Comparison of ENCODE assay signal across 15 cellular contexts in the genomic region with DNA sequence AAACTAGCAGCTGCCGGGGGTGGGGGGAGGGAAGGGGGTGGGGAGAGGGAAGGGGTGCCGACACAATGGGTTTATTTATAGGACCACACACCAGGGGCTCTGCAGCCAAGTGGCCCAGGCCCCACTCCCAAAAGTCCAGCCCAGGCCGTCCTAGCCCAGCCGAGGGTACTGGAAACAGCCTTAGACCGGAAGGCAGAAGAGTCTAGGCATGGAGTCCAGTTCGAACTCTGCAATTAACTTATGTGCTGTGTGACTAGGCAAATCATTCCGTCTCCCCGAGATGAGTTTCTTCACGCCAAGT. TPM values are rescaled to one million over a fixed set of nuclear protein-coding genes. Genes with fewer than 3 reads are reported as not detected.
DNase-seq lines count a peak whose midpoint lies in the region; ATAC-seq and TF ChIP-seq lines count a peak whose summit lies in the region.
"Had no signal": no experiment of that assay in that cellular context is flagged by ENCODE, and none has a peak within 500 bp of the region (broad histone marks: within the 10 kb centered on the region; RNA-seq: fewer than 3 reads in every experiment).

No MANE protein-coding gene starts in this region.

- H3K27ac Mint-ChIP-seq in chondrocyte (ENCODE audit: unreplicated experiment) = peak overlapping the region; percentile 90
- H3K27ac Mint-ChIP-seq: activated naive CD4-positive, alpha-beta T cell treated with anti-CD3 and anti-CD28 coated beads for 36 hours had no signal

- peaks cover 29% of the 10 kb centered on the region for H3K4me1 ChIP-seq in iPS-18a (ENCODE audit: control insufficient read depth, low read depth, low read length)
- H3K4me1 ChIP-seq: A549, Caco-2 had no signal

- peaks cover 5% of the 10 kb centered on the region for H3K36me3 Mint-ChIP-seq in chondrocyte (ENCODE audit: low read depth)

- H3K27ac ChIP-seq in AG04450 (ENCODE audit: low read depth, low read length) (peak overlapping the region; percentile 21), iPS-18a (ENCODE audit: low read length) (peak overlapping the region; percentile 51)
- H3K27ac ChIP-seq: A549 had no signal

- no peaks in the 10 kb centered on the region for H3K27me3 ChIP-seq in AG04450 (ENCODE audit: control insufficient read depth, insufficient read depth, low read length)
- H3K27me3 ChIP-seq in iPS-18a (ENCODE audit: control insufficient read depth, insufficient read depth, low read length) = no peaks in the 10 kb centered on the region

- ATAC-seq in GM21786 (IDR thresholded peaks at IDR 0.05; ENCODE audit: unreplicated experiment) = no peak
- ATAC-seq: A549; stimulated activated naive CD8-positive, alpha-beta T cell treated with anti-CD3 and anti-CD28 coated beads, Interleukin-15, Interleukin-2, amounts not matched to agents 100 U/mL and 50 U/mL, for 24 hours had no signal

- CTCF ChIA-PET in AG04450 (lab: Charles Lee) = interaction anchor here (0.8 to 1.0 kb wide), 2 partner anchors 48 to 69 kb away, joined by 4 to 7 read pairs; partner anchors contain the start of gene TMBIM6
- CTCF ChIA-PET in GM10248 (lab: Yijun Ruan, JAX) = interaction anchor here (1.3 to 2.5 kb wide), 8 partner anchors 14 to 301 kb away, joined by 3 to 9 read pairs (median 6); partner anchors contain the start of genes COX14, NCKAP5L and TMBIM6

- H3K36me3 ChIP-seq in iPS-18a (ENCODE audit: control insufficient read depth, low read depth, low read length) = peaks cover 3% of the 10 kb centered on the region

- H3K4me1 Mint-ChIP-seq in chondrocyte (ENCODE audit: low read depth) = peaks cover 51% of the 10 kb centered on the region

- TF ChIP-seq CTCF in AG04450 (IDR thresholded peaks at IDR 0.05; ENCODE audit: low read depth, low read length) (no peak), chondrocyte (IDR thresholded peaks at IDR 0.05) (no peak), GM10248 (IDR thresholded peaks at IDR 0.05; ENCODE audit: control extremely low read depth, extremely low read depth, low read depth, missing control alignments) (no peak)

- POLR2A ChIA-PET in AG04450 (lab: Yijun Ruan, JAX) = interaction anchor here (1.1 to 2.0 kb wide), 2 partner anchors 11 to 18 kb away, joined by 5 to 8 read pairs; partner anchors contain the start of gene NCKAP5L
- POLR2A ChIA-PET in GM10248 (lab: Yijun Ruan, JAX) = interaction anchor here (1.4 kb wide), 1 partner anchor 18 kb away, joined by 8 read pairs; the partner anchor contains the start of gene NCKAP5L

- no peak overlapping the region for H3K4me3 ChIP-seq in AG04450 (ENCODE audit: low read depth, low read length)
- peak overlapping the region; percentile 4 for H3K4me3 ChIP-seq in iPS-18a (ENCODE audit: low read length)
- H3K4me3 ChIP-seq: A549 had no signal

- DNase-seq in AG04450 (ENCODE audit: low read depth, low spot score) = no peak
- peak; percentile 46 for DNase-seq in chondrocyte (ENCODE audit: low spot score)
- peak; percentile 52 for DNase-seq in putamen (ENCODE audit: low spot score)
- no peak for DNase-seq in NCI-H82 treated with DMSO at 0.1 percent for 48 hours (lab: John Stamatoyannopoulos, UW; ENCODE audit: unreplicated experiment)
- DNase-seq in GM10248 (ENCODE audit: extremely low spot score) = no peak
- no peak for DNase-seq in NK-92 treated with Interleukin-12 subunit alpha and Interleukin-12 subunit beta, amount 100 ng/mL, for 24 hours (lab: John Stamatoyannopoulos, UW)
- DNase-seq: activated naive CD4-positive, alpha-beta T cell treated with anti-CD3 and anti-CD28 coated beads for 36 hours; Caco-2; central memory CD4-positive, alpha-beta T cell; MM.1S; NCI-H2171; stimulated activated naive CD8-positive, alpha-beta T cell treated with anti-CD3 and anti-CD28 coated beads, Interleukin-15, Interleukin-2, amounts not matched to agents 100 U/mL and 50 U/mL, for 24 hours had no signal

- H3K9me3 ChIP-seq in AG04450 (ENCODE audit: control insufficient read depth, insufficient read depth, low read length) (no peaks in the 10 kb centered on the region; the same call in 1 of the 2 replicates), iPS-18a (ENCODE audit: control insufficient read depth, low read depth, low read length) (no peaks in the 10 kb centered on the region)
- H3K9me3 ChIP-seq: A549, Caco-2 had no signal

- no peak overlapping the region for H3K9ac ChIP-seq in iPS-18a (ENCODE audit: low read length)

- no peak overlapping the region for H3K4me3 Mint-ChIP-seq in chondrocyte (ENCODE audit: unreplicated experiment)
- H3K4me3 Mint-ChIP-seq: activated naive CD4-positive, alpha-beta T cell treated with anti-CD3 and anti-CD28 coated beads for 36 hours had no signal

- no peaks in the 10 kb centered on the region for H3K9me3 Mint-ChIP-seq in chondrocyte (ENCODE audit: low read depth)
- H3K9me3 Mint-ChIP-seq: activated naive CD4-positive, alpha-beta T cell treated with anti-CD3 and anti-CD28 coated beads for 36 hours had no signal

- H3K27me3 Mint-ChIP-seq in chondrocyte (ENCODE audit: low read depth) = no peaks in the 10 kb centered on the region

RNA-seq across cellular contexts. Expression of gene NCKAP5L, which starts 18.1 kb away (rescaled TPM):
- polyA plus RNA-seq in AG04450 (2011; rRNA removed) = 5.6 and 7.3 TPM in 2 replicates
- polyA minus RNA-seq in AG04450 (2011; rRNA and poly(A)+ RNA removed) = 15.9 and 16.0 TPM in 2 replicates
- total RNA-seq in chondrocyte = 36.3 to 47.6 TPM (median 46.0 TPM) in 3 replicates

RNA-seq across cellular contexts. Expression of gene BCDIN3D, which starts 32.8 kb away (rescaled TPM):
- 3.7 and 3.8 TPM in 2 replicates for polyA plus RNA-seq in AG04450 (2011; rRNA removed)
- polyA minus RNA-seq in AG04450 (2011; rRNA and poly(A)+ RNA removed) = 2.4 and 3.0 TPM in 2 replicates
- 3.1 to 3.3 TPM (median 3.3 TPM) in 3 replicates for total RNA-seq in chondrocyte

Comparison
In these comparisons a context has a peak if more than half of its experiments do, and no peak if none do; other contexts are left out.
1. DNase-seq: peak in chondrocyte (single experiment) and putamen (single experiment); none in AG04450 (single experiment), NCI-H82 treated with DMSO at 0.1 percent for 48 hours (single experiment), GM10248 (single experiment) and NK-92 treated with Interleukin-12 subunit alpha and Interleukin-12 subunit beta, amount 100 ng/mL, for 24 hours (single experiment).